18 cellular contexts compared by ENCODE assay signal in the genomic region with DNA sequence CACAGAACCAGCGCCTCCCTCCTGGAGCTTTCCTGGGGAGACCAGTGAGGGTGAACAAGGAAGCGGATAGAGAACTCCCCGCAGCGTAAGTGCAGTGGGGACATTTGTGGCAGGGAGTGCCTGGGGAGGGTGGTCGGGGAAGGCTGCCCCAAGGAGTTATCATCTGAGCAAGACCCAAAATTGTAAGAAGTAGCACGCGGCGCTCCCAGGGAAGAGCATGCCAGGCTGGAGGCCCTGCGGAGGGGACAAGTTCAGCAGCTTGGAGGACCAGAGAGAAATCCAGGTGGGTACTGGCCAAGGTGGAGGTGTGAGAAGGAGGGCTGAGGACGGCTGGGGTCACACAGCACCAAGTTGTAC. TPM values are rescaled to one million over a fixed set of nuclear protein-coding genes. Genes with fewer than 3 reads are reported as not detected.
DNase-seq lines count a peak whose midpoint lies in the region; ATAC-seq and TF ChIP-seq lines count a peak whose summit lies in the region.
"Had no signal": no experiment of that assay in that cellular context is flagged by ENCODE, and none has a peak within 500 bp of the region (broad histone marks: within the 10 kb centered on the region; RNA-seq: fewer than 3 reads in every experiment).

No MANE protein-coding gene starts in this region.

- H3K4me3 ChIP-seq in sigmoid colon (no peak overlapping the region), coronary artery (no peak overlapping the region)
- H3K4me3 ChIP-seq: K562, testis had no signal

- H3K27me3 ChIP-seq in sigmoid colon = peaks cover 0 to 26% (median 8%) of the 10 kb centered on the region in 3 donors
- H3K27me3 ChIP-seq: testis had no signal

- no peak overlapping the region for H3K27ac Mint-ChIP-seq in activated T-cell treated with anti-CD3 and anti-CD28 coated beads, Interleukin-2, amount 50 U/mL, for 72 hours
- peak overlapping the region; percentile 9 for H3K27ac Mint-ChIP-seq in activated CD8-positive, alpha-beta T cell treated with anti-CD3 and anti-CD28 coated beads, Interleukin-2, amount 10 ng/mL, durations not matched to agents 7 days and 5 days

- TF ChIP-seq EP300 in sigmoid colon (IDR thresholded peaks at IDR 0.05) = no peak

- intact Hi-C loops in sigmoid colon (cut with DNase I) = no loop called here

- 41 to 61% methylated on average over 10 of the region's 10 CpGs for WGBS in sigmoid colon, 2 donors

- no peaks in the 10 kb centered on the region for H3K36me3 Mint-ChIP-seq in activated T-cell treated with anti-CD3 and anti-CD28 coated beads, Interleukin-2, amount 50 U/mL, for 72 hours (ENCODE audit: insufficient read depth in 2 of 2)
- H3K36me3 Mint-ChIP-seq in activated CD8-positive, alpha-beta T cell treated with anti-CD3 and anti-CD28 coated beads, Interleukin-2, amount 10 ng/mL, durations not matched to agents 7 days and 5 days (ENCODE audit: low read depth) = no peaks in the 10 kb centered on the region

- H3K9me3 ChIP-seq in sigmoid colon = no peaks in the 10 kb centered on the region
- H3K9me3 ChIP-seq: testis had no signal

- H3K27me3 Mint-ChIP-seq in activated T-cell treated with anti-CD3 and anti-CD28 coated beads, Interleukin-2, amount 50 U/mL, for 72 hours (ENCODE audit: low read depth) = peaks cover 9% of the 10 kb centered on the region
- H3K27me3 Mint-ChIP-seq in activated CD8-positive, alpha-beta T cell treated with anti-CD3 and anti-CD28 coated beads, Interleukin-2, amount 10 ng/mL, durations not matched to agents 7 days and 5 days (ENCODE audit: low read depth) = peaks cover 3% of the 10 kb centered on the region

- TF ChIP-seq CTCF in sigmoid colon (IDR thresholded peaks at IDR 0.05) (no peak), coronary artery (IDR thresholded peaks at IDR 0.05) (no peak)

- H3K27ac ChIP-seq in sigmoid colon (no peak overlapping the region), coronary artery (no peak overlapping the region)
- H3K27ac ChIP-seq: neutrophil, testis had no signal

- no peaks in the 10 kb centered on the region for H3K4me1 Mint-ChIP-seq in activated T-cell treated with anti-CD3 and anti-CD28 coated beads, Interleukin-2, amount 50 U/mL, for 72 hours (ENCODE audit: low read depth)
- no peaks in the 10 kb centered on the region for H3K4me1 Mint-ChIP-seq in activated CD8-positive, alpha-beta T cell treated with anti-CD3 and anti-CD28 coated beads, Interleukin-2, amount 10 ng/mL, durations not matched to agents 7 days and 5 days (ENCODE audit: low read depth)

- no peaks in the 10 kb centered on the region for H3K9me3 Mint-ChIP-seq in activated T-cell treated with anti-CD3 and anti-CD28 coated beads, Interleukin-2, amount 50 U/mL, for 72 hours
- no peaks in the 10 kb centered on the region for H3K9me3 Mint-ChIP-seq in activated CD8-positive, alpha-beta T cell treated with anti-CD3 and anti-CD28 coated beads, Interleukin-2, amount 10 ng/mL, durations not matched to agents 7 days and 5 days (ENCODE audit: insufficient read depth)

- peak overlapping the region; percentile 45 to 76 for H3K4me3 Mint-ChIP-seq in activated T-cell treated with anti-CD3 and anti-CD28 coated beads, Interleukin-2, amount 50 U/mL, for 72 hours
- no peak overlapping the region for H3K4me3 Mint-ChIP-seq in activated CD8-positive, alpha-beta T cell treated with anti-CD3 and anti-CD28 coated beads, Interleukin-2, amount 10 ng/mL, durations not matched to agents 7 days and 5 days

- CTCF ChIA-PET in activated CD8-positive, alpha-beta T cell treated with anti-CD3 and anti-CD28 coated beads, Interleukin-2, amount 10 ng/mL, durations not matched to agents 7 days and 5 days (lab: Charles Lee) = interaction anchor here (0.6 to 2.7 kb wide), 3 partner anchors 50 to 73 kb away, joined by 3 to 9 read pairs (median 3); no protein-coding TSS in a partner anchor

- DNase-seq in activated T-cell treated with anti-CD3 and anti-CD28 coated beads, Interleukin-2, amount 50 U/mL, for 72 hours = no peak
- DNase-seq in activated T-cell treated with anti-CD3 and anti-CD28 coated beads, Interleukin-2, amount 50 U/mL, for 48 hours = no peak
- no peak for DNase-seq in activated CD8-positive, alpha-beta T cell treated with anti-CD3 and anti-CD28 coated beads, Interleukin-2, amount 10 ng/mL, durations not matched to agents 7 days and 5 days
- peak; percentile 61 for DNase-seq in sigmoid colon
- DNase-seq in coronary artery (ENCODE audit: low spot score) = no peak
- DNase-seq: activated gamma-delta T cell, aorta, NCI-H226 had no signal

- POLR2A ChIA-PET in activated CD8-positive, alpha-beta T cell treated with anti-CD3 and anti-CD28 coated beads, Interleukin-2, amount 10 ng/mL, durations not matched to agents 7 days and 5 days (lab: Charles Lee) = no interaction called here

- no peaks in the 10 kb centered on the region for H3K36me3 ChIP-seq in sigmoid colon
- H3K36me3 ChIP-seq: neutrophil had no signal

- no peak for TF ChIP-seq POLR2A in sigmoid colon (IDR thresholded peaks at IDR 0.05)

- no peaks in the 10 kb centered on the region for H3K4me1 ChIP-seq in sigmoid colon
- H3K4me1 ChIP-seq: testis had no signal

- ATAC-seq in activated T-cell treated with anti-CD3 and anti-CD28 coated beads, Interleukin-2, amount 50 U/mL, for 72 hours (replicated peaks in 1 of 2) = no peak
- ATAC-seq in GM21526 (IDR thresholded peaks at IDR 0.05; ENCODE audit: low FRiP score, unreplicated experiment) = peak; percentile 10
- no peak for ATAC-seq in activated CD8-positive, alpha-beta T cell treated with anti-CD3 and anti-CD28 coated beads, Interleukin-2, amount 10 ng/mL, durations not matched to agents 7 days and 5 days
- no peak for ATAC-seq in HG03280 (IDR thresholded peaks at IDR 0.05; ENCODE audit: unreplicated experiment)
- no peak for ATAC-seq in HG02610 (IDR thresholded peaks at IDR 0.05; ENCODE audit: unreplicated experiment)

RNA-seq across cellular contexts. Expression of a gene that starts 46.2 kb away (rescaled TPM):
- under 1 TPM in 1 of 2 donors, not detected in 1; 0.14 TPM for total RNA-seq in activated T-cell treated with anti-CD3 and anti-CD28 coated beads, Interleukin-2, amount 50 U/mL, for 72 hours
- total RNA-seq in activated CD8-positive, alpha-beta T cell treated with anti-CD3 and anti-CD28 coated beads, Interleukin-2, amount 10 ng/mL, durations not matched to agents 7 days and 5 days = not detected
- 1 to 10 TPM; 1.2 to 5.5 (median 2.7) TPM for total RNA-seq in sigmoid colon
- 1 to 10 TPM in 1 of 3 donors, under 1 TPM in 2; under 0.01 to 1.7 (median 0.23) TPM for polyA plus RNA-seq in sigmoid colon
- total RNA-seq: K562, left lobe of liver, mononuclear cell had no signal
- polyA plus RNA-seq: AG04450, aorta, fibroblast of lung, K562 had no signal
